8 cellular contexts compared by ENCODE assay signal in the genomic region with DNA sequence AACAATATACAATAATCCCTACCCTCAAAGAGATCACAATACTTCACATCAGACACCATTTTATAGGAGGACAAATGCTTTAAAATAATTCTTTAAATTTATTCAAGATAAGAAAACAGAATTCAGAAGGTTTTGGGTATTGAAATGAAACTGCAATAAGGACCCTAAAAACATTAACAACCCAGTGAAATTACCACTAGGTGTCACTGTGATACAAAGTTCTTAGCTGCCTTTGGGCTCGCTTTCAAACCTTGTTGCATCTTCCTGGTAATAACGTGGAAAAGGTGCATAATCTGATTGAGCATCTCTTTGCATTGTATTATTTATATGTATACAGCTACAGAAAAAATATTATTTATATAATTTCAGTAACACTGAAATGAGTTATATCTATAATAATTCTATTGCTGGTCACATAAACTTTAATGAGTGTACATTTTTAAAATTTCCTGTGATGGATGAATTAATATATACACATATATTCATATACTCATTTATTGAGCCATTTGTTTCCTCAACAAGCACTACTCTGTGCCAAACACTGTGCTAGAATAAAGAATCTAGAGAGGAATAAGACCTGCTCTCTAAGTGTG.
DNase-seq lines count a peak whose midpoint lies in the region; ATAC-seq and TF ChIP-seq lines count a peak whose summit lies in the region.

No MANE protein-coding gene starts in this region.

- no peaks in the 10 kb centered on the region for H3K9me3 ChIP-seq in upper lobe of right lung

- no peak for TF ChIP-seq POLR2A in lower leg skin (IDR thresholded peaks at IDR 0.05)

- peak; percentile 70 for ATAC-seq in upper lobe of right lung
- no peak for ATAC-seq in HG02610 (IDR thresholded peaks at IDR 0.05; ENCODE audit: unreplicated experiment)

- no peak overlapping the region for H3K4me3 Mint-ChIP-seq in MCF 10A (ENCODE audit: unreplicated experiment)

- no peaks in the 10 kb centered on the region for H3K4me1 Mint-ChIP-seq in MCF 10A (ENCODE audit: insufficient read depth, unreplicated experiment)

- no peaks in the 10 kb centered on the region for H3K4me1 ChIP-seq in upper lobe of right lung

- no peak overlapping the region for H3K27ac Mint-ChIP-seq in MCF 10A (ENCODE audit: low read depth, unreplicated experiment)

- POLR2A ChIA-PET in HEK293T (lab: Yijun Ruan, JAX): interaction anchor here (1.7 kb wide), 1 partner anchor 195 kb away, joined by 5 read pairs; a partner anchor contains a TSS
- POLR2A ChIA-PET in MCF 10A (lab: Yijun Ruan, JAX): interaction anchor here (1.3 to 1.9 kb wide), 2 partner anchors 185 to 522 kb away, joined by 4 to 12 read pairs; a partner anchor contains a TSS

- intact Hi-C loops in MCF 10A (cut with micrococcal nuclease) (loop anchor here (2.0 to 10.0 kb wide), 6 partner anchors 150 to 520 kb away; a partner anchor contains a TSS), upper lobe of right lung (cut with DNase I) (loop anchor here (10.0 kb wide), 1 partner anchor 270 kb away; no protein-coding TSS in a partner anchor), lower leg skin (cut with DNase I; ENCODE audit: low total_unique reads) (loop anchor here (10.0 kb wide), 1 partner anchor 420 kb away; no protein-coding TSS in a partner anchor)

- TF ChIP-seq CTCF in MCF 10A (IDR thresholded peaks at IDR 0.05; ENCODE audit: unreplicated experiment) (peak; percentile 64), upper lobe of right lung (IDR thresholded peaks at IDR 0.05) (peak; percentile 78), lower leg skin (IDR thresholded peaks at IDR 0.05) (peak in 1 of 3 donors; percentile 33)

- no peaks in the 10 kb centered on the region for H3K36me3 ChIP-seq in upper lobe of right lung

- no peaks in the 10 kb centered on the region for H3K9me3 Mint-ChIP-seq in MCF 10A (ENCODE audit: unreplicated experiment)

- DNase-seq in DMS114 treated with DMSO at 0.1 percent for 48 hours (lab: John Stamatoyannopoulos, UW; ENCODE audit: unreplicated experiment): peak; percentile 59
- peak; percentile 49 for DNase-seq in HEK293T (ENCODE audit: extremely low spot score)
- peak; percentile 78 for DNase-seq in NCI-H69 (lab: John Stamatoyannopoulos, UW)
- DNase-seq in MCF 10A (ENCODE audit: unreplicated experiment): peak; percentile 74
- DNase-seq in kidney tubule cell (ENCODE audit: low spot score): peak; percentile 65
- DNase-seq in upper lobe of right lung: no peak
- DNase-seq in lower leg skin (ENCODE audit: low spot score in 2 of 2): no peak

- CTCF ChIA-PET in HEK293T (lab: Yijun Ruan, JAX) (interaction anchor here (0.5 to 1.8 kb wide), 14 partner anchors 8 to 735 kb away, joined by 3 to 6 read pairs (median 4); no protein-coding TSS in a partner anchor), MCF 10A (lab: Yijun Ruan, JAX) (interaction anchor here (0.5 to 5.0 kb wide), 43 partner anchors 9 to 490 kb away, joined by 3 to 70 read pairs (median 5); no protein-coding TSS in a partner anchor)

- BruUV-seq in MCF 10A (replicated peaks; lab: Mats Ljungman, UMichigan): no TSS peak

- H3K4me3 ChIP-seq in upper lobe of right lung (no peak overlapping the region), lower leg skin (ENCODE audit: low read depth, poor library complexity, severe bottlenecking) (no peak overlapping the region)

- H3K27ac ChIP-seq in upper lobe of right lung: no peak overlapping the region

- WGBS in lower leg skin, 2 donors: 6 to 7% methylated on average over 2 of the region's 2 CpGs

- no peaks in the 10 kb centered on the region for H3K36me3 Mint-ChIP-seq in MCF 10A (ENCODE audit: insufficient read depth, unreplicated experiment)

- H3K27me3 Mint-ChIP-seq in MCF 10A (ENCODE audit: insufficient read depth, unreplicated experiment): no peaks in the 10 kb centered on the region

- H3K27me3 ChIP-seq in upper lobe of right lung: no peaks in the 10 kb centered on the region

TF ChIP-seq in HEK293T, 16 proteins besides CTCF, POLR2A, EP300 and RAD21:
- TF ChIP-seq BHLHE40 (IDR thresholded peaks at IDR 0.05; ENCODE audit: borderline replicate concordance) (no peak), LEF1 (IDR thresholded peaks at IDR 0.05; ENCODE audit: borderline replicate concordance) (no peak)

Comparison
In these comparisons a context has a peak if more than half of its experiments do, and no peak if none do; other contexts are left out.
1. DNase-seq: peak in DMS114 treated with DMSO at 0.1 percent for 48 hours (single experiment), HEK293T (single experiment), NCI-H69 (single experiment), MCF 10A (single experiment) and kidney tubule cell (single experiment); none in upper lobe of right lung (single experiment) and lower leg skin (0 of 2).